In the genomic region with DNA sequence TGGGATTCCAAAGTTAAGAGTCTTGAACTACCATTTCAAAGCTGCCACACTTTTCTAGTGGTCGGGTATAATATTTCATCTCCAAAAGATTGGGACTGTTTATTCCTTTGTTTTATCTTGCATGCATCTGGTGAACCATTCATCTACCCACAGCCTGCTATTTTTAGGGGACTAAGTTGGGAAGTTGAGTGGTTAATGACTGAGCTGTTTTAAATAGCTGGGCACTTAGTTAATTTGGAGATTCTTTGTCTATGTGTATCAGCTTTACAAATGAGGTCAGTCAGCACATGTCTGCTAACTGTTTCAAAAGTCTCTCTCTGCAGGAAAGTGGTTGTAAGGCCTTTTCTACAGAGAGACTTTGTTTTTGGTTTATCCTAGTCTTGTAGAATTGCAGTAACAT, we compare ENCODE assay signal across 11 cellular contexts. TPM values are rescaled to one million over a fixed set of nuclear protein-coding genes. Genes with fewer than 3 reads are reported as not detected.
DNase-seq lines count a peak whose midpoint lies in the region; ATAC-seq and TF ChIP-seq lines count a peak whose summit lies in the region.
"Had no signal": no experiment of that assay in that cellular context is flagged by ENCODE, and none has a peak within 500 bp of the region (broad histone marks: within the 10 kb centered on the region; RNA-seq: fewer than 3 reads in every experiment).

No MANE protein-coding gene starts in this region.

- no peak for TF ChIP-seq POLR2A in testis (IDR thresholded peaks at IDR 0.05)

- H3K27me3 ChIP-seq in HUES48 (ENCODE audit: control insufficient read depth, insufficient read depth, low read length): no peaks in the 10 kb centered on the region
- no peaks in the 10 kb centered on the region for H3K27me3 ChIP-seq in right cardiac atrium (ENCODE audit: control insufficient read depth, insufficient read depth)
- no peaks in the 10 kb centered on the region for H3K27me3 ChIP-seq in WERI-Rb-1 (ENCODE audit: insufficient read depth, low read depth, severe bottlenecking)
- no peaks in the 10 kb centered on the region for H3K27me3 ChIP-seq in testis

- 11% methylated on average over 1 of the region's 1 CpG for WGBS in right cardiac atrium
- 39 to 47% methylated on average over 1 of the region's 1 CpG for WGBS in testis, 2 donors

- H3K4me3 ChIP-seq in HUES48 (ENCODE audit: low read depth, low read length) (no peak overlapping the region), right cardiac atrium (ENCODE audit: low read length) (peak overlapping the region; percentile 28), WERI-Rb-1 (ENCODE audit: low read depth, low read length) (no peak overlapping the region), testis (no peak overlapping the region)
- H3K4me3 ChIP-seq: thoracic aorta had no signal

- H3K9ac ChIP-seq in HUES48 (ENCODE audit: low read depth, low read length): 0 out of 2 replicates have a peak overlapping the region, but pooled peaks have one; percentile 18

- ATAC-seq in right cardiac atrium (peak; percentile 54 to 66), GM21526 (IDR thresholded peaks at IDR 0.05; ENCODE audit: low FRiP score, unreplicated experiment) (no peak)

- H3K36me3 ChIP-seq in HUES48 (ENCODE audit: control insufficient read depth, insufficient read depth, low read length) (no peaks in the 10 kb centered on the region), WERI-Rb-1 (no peaks in the 10 kb centered on the region), testis (ENCODE audit: low read depth, missing control alignments) (no peaks in the 10 kb centered on the region)
- H3K36me3 ChIP-seq: thoracic aorta had no signal

- H3K9me3 ChIP-seq in HUES48 (ENCODE audit: control insufficient read depth, insufficient read depth, low read length) (no peaks in the 10 kb centered on the region), right cardiac atrium (ENCODE audit: control insufficient read depth, low read length) (no peaks in the 10 kb centered on the region), WERI-Rb-1 (ENCODE audit: severe bottlenecking) (no peaks in the 10 kb centered on the region), testis (no peaks in the 10 kb centered on the region)
- H3K9me3 ChIP-seq: thoracic aorta had no signal

- H3K27ac ChIP-seq in HUES48 (ENCODE audit: low read depth, low read length) (no peak overlapping the region), right cardiac atrium (ENCODE audit: low read length) (no peak overlapping the region), WERI-Rb-1 (no peak overlapping the region), testis (peak overlapping the region in 1 of 2 donors; percentile 41)

- TF ChIP-seq CTCF in WERI-Rb-1 (IDR thresholded peaks at IDR 0.05; ENCODE audit: low read depth, low read length): no peak
- TF ChIP-seq CTCF in testis (IDR thresholded peaks at IDR 0.05): no peak

- intact Hi-C loops in right cardiac atrium (cut with DNase I) (loop anchor here in 2 of 4 donors (10.0 kb wide), 2 partner anchors 71 to 169 kb away; no protein-coding TSS in a partner anchor), testis (cut with DNase I; ENCODE audit: low total_unique reads) (no loop called here), posterior vena cava (cut with DNase I) (no loop called here)

- DNase-seq in AG08395 (ENCODE audit: low spot score) (peak; percentile 78), astrocyte of the hippocampus (ENCODE audit: low read depth, low spot score) (peak; percentile 71), right cardiac atrium (no peak), WERI-Rb-1 (no peak), testis (no peak), posterior vena cava (ENCODE audit: low spot score) (no peak)
- DNase-seq: H7, T-helper 1 cell had no signal

- H3K4me1 ChIP-seq in HUES48 (ENCODE audit: control insufficient read depth, insufficient read depth, low read length) (peaks cover 21% of the 10 kb centered on the region), right cardiac atrium (ENCODE audit: control insufficient read depth, insufficient read depth, low read length) (peaks cover 8% of the 10 kb centered on the region), testis (peaks cover 16% of the 10 kb centered on the region)

RNA-seq across cellular contexts. Expression of gene BMP2K, which starts 8.1 kb away (rescaled TPM):
- total RNA-seq in right cardiac atrium (10 to 100 TPM; 43.1 to 62.7 (median 54.6) TPM), testis (100 to 1,000 TPM; 102 to 110 TPM), posterior vena cava (10 to 100 TPM; 43.7 to 46.2 TPM)
- polyA plus RNA-seq in right cardiac atrium (12.1 TPM), testis (ENCODE audit: insufficient read depth, low read depth, low replicate concordance) (64.9 TPM)

Comparison
In these comparisons a context has a peak if more than half of its experiments do, and no peak if none do; other contexts are left out.
1. DNase-seq: peak in AG08395 (single experiment) and astrocyte of the hippocampus (single experiment); none in right cardiac atrium (0 of 3), WERI-Rb-1 (single experiment), testis (single experiment) and posterior vena cava (single experiment).